16 cellular contexts compared by ENCODE assay signal in the genomic region with DNA sequence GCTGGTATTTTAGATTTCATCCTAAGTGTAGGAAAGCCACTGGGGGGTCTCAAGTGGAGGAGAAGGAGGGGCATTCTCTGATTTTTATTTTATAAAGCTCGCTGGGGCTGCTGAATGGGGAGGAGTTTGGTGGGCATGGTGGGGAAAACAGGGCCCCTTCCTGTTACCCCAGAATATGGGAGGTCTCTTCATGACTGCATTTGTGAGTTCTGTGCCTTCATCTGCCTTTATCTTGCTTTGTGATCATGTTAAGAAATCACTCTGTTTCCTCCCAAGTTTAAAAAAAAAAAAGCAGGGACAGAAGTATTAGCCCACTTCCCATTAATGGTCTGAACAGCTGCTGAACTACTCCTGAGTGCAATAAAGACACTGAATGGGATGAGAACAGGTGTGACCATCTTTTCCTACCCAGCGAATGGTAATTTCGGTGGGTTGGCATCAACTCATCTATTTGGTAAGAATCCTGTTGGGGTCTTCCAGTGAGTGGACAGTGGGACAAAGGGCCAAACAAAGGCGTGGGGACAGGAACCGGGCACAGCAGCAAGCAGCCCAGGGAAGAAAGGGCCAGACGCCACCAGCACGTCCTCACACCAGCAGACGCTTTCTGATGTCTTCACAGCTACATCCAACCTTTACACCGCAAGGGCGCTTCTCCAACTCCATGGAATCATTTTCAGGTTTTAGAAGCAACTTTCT.
"Had no signal": no experiment of that assay in that cellular context is flagged by ENCODE, and none has a peak within 500 bp of the region (broad histone marks: within the 10 kb centered on the region; RNA-seq: fewer than 3 reads in every experiment).

No MANE protein-coding gene starts in this region.

- DNase-seq: activated B cell treated with CpG ODN at 0.5 μM for 24 hours; activated CD4-positive, alpha-beta T cell treated with anti-CD3 and anti-CD28 coated beads, Interleukin-2, amount 10 ng/mL, durations not matched to agents 24 days and 14 days; activated CD8-positive, alpha-beta T cell treated with anti-CD3 and anti-CD28 coated beads for 36 hours; activated naive CD4-positive, alpha-beta T cell treated with anti-CD3 and anti-CD28 coated beads, Interleukin-2, amount 50 U/mL, for 16 hours; activated T-cell treated with anti-CD3 and anti-CD28 coated beads, Interleukin-2, amount 50 U/mL, for 24 hours; aorta; cortex of kidney; left lung; mammary epithelial cell; midbrain; stimulated activated CD4-positive, alpha-beta T cell treated with anti-CD3 and anti-CD28 coated beads, Interleukin-12 subunit alpha, Interleukin-12 subunit beta, amount 100 ng/mL, for 4 hours; stimulated activated CD4-positive, alpha-beta T cell treated with anti-CD3 and anti-CD28 coated beads, Interleukin-1b, Interleukin-23, amount 100 ng/mL, for 48 hours; transverse colon had no signal

- H3K27ac ChIP-seq: left lung, transverse colon, vagina had no signal

- H3K27ac Mint-ChIP-seq: activated B cell treated with CpG ODN at 0.5 μM for 24 hours; activated CD4-positive, alpha-beta T cell treated with anti-CD3 and anti-CD28 coated beads, Interleukin-2, amount 10 ng/mL, durations not matched to agents 24 days and 14 days; activated CD8-positive, alpha-beta T cell treated with anti-CD3 and anti-CD28 coated beads for 36 hours; activated T-cell treated with anti-CD3 and anti-CD28 coated beads, Interleukin-2, amount 50 U/mL, for 24 hours; progenitor cell of endocrine pancreas; stimulated activated naive CD8-positive, alpha-beta T cell treated with anti-CD3 and anti-CD28 coated beads, Interleukin-15, Interleukin-2, amounts not matched to agents 100 ng/mL and 50 ng/mL, for 24 hours had no signal

- H3K27me3 Mint-ChIP-seq: activated B cell treated with CpG ODN at 0.5 μM for 24 hours; progenitor cell of endocrine pancreas; stimulated activated naive CD8-positive, alpha-beta T cell treated with anti-CD3 and anti-CD28 coated beads, Interleukin-15, Interleukin-2, amounts not matched to agents 100 ng/mL and 50 ng/mL, for 24 hours had no signal

- H3K27me3 ChIP-seq: left lung, transverse colon, vagina had no signal

- H3K36me3 ChIP-seq: left lung, transverse colon, vagina had no signal

- H3K4me1 Mint-ChIP-seq: activated B cell treated with CpG ODN at 0.5 μM for 24 hours had no signal

- H3K4me1 ChIP-seq: transverse colon, vagina had no signal

- H3K9me3 ChIP-seq: left lung, transverse colon, vagina had no signal

- H3K4me3 Mint-ChIP-seq: activated B cell treated with CpG ODN at 0.5 μM for 24 hours; activated CD4-positive, alpha-beta T cell treated with anti-CD3 and anti-CD28 coated beads, Interleukin-2, amount 10 ng/mL, durations not matched to agents 24 days and 14 days; activated CD8-positive, alpha-beta T cell treated with anti-CD3 and anti-CD28 coated beads for 36 hours; activated T-cell treated with anti-CD3 and anti-CD28 coated beads, Interleukin-2, amount 50 U/mL, for 24 hours; stimulated activated naive CD8-positive, alpha-beta T cell treated with anti-CD3 and anti-CD28 coated beads, Interleukin-15, Interleukin-2, amounts not matched to agents 100 ng/mL and 50 ng/mL, for 24 hours had no signal

- ATAC-seq: left lung had no signal

- H3K4me3 ChIP-seq: left lung, transverse colon, vagina had no signal
